Comparison of ENCODE assay signal across 20 cellular contexts in genomic region chr6:85418059-85418458, GRCh38. TPM values are rescaled to one million over a fixed set of nuclear protein-coding genes. Genes with fewer than 3 reads are reported as not detected.
DNase-seq lines count a peak whose midpoint lies in the region; ATAC-seq, FAIRE-seq and TF ChIP-seq lines count a peak whose summit lies in the region.
"Had no signal": no experiment of that assay in that cellular context is flagged by ENCODE, and none has a peak within 500 bp of the region (broad histone marks: within the 10 kb centered on the region; RNA-seq: fewer than 3 reads in every experiment).

No MANE protein-coding gene starts in this region.

- no peak overlapping the region for H2BK15ac ChIP-seq in mesenchymal stem cell (ENCODE audit: low read depth, poor library complexity, severe bottlenecking)

- H3K27me3 Mint-ChIP-seq in activated T-helper 17 cell treated with anti-CD3 and anti-CD28 coated beads, Interleukin-2, amount 50 U/mL, for 72 hours = peaks cover 20% of the 10 kb centered on the region

- no peak overlapping the region for H2BK120ac ChIP-seq in mesenchymal stem cell (ENCODE audit: low read depth, low read length)

- H3K18ac ChIP-seq in mesenchymal stem cell (ENCODE audit: low read depth in 1 of 2, low read length in 2 of 2) = peak overlapping the region in 1 of 2 experiments; percentile 81

- H2AFZ ChIP-seq in ACC112 (ENCODE audit: low read length, unreplicated experiment) (peak overlapping the region; percentile 92), mesenchymal stem cell (ENCODE audit: low read depth, low read length) (no peak overlapping the region)

- peak overlapping the region in 1 of 2 experiments; percentile 19 for H3K4ac ChIP-seq in mesenchymal stem cell (ENCODE audit: low read depth in 1 of 2, low read length in 2 of 2)

- H3K9me3 Mint-ChIP-seq in activated T-helper 17 cell treated with anti-CD3 and anti-CD28 coated beads, Interleukin-2, amount 50 U/mL, for 72 hours = no peaks in the 10 kb centered on the region
- H3K9me3 Mint-ChIP-seq: activated T-cell treated with anti-CD3 and anti-CD28 coated beads, Interleukin-2, amount 50 U/mL, for 24 hours; nephron had no signal

- ATAC-seq in mucosa of descending colon (no peak), HG02970 (IDR thresholded peaks at IDR 0.05; ENCODE audit: low FRiP score, unreplicated experiment) (no peak)
- no peak for ATAC-seq in activated T-helper 17 cell treated with anti-CD3 and anti-CD28 coated beads, Interleukin-2, amount 50 U/mL, for 72 hours (replicated peaks)

- peaks cover 59% of the 10 kb centered on the region for H3K4me1 ChIP-seq in ACC112 (ENCODE audit: control insufficient read depth, insufficient read depth, low read length, unreplicated experiment)
- peaks cover 9% of the 10 kb centered on the region for H3K4me1 ChIP-seq in mesenchymal stem cell (ENCODE audit: control insufficient read depth, insufficient read depth, low read depth, low read length)
- H3K4me1 ChIP-seq in mucosa of descending colon (ENCODE audit: low read depth) = peaks cover 5% of the 10 kb centered on the region
- H3K4me1 ChIP-seq: Peyer's patch, sigmoid colon had no signal

- H3K36me3 Mint-ChIP-seq in activated T-helper 17 cell treated with anti-CD3 and anti-CD28 coated beads, Interleukin-2, amount 50 U/mL, for 72 hours (ENCODE audit: low read depth) = no peaks in the 10 kb centered on the region

- WGBS in mesenchymal stem cell = 48% methylated on average over 2 of the region's 2 CpGs

- H3K79me2 ChIP-seq in ACC112 (ENCODE audit: control insufficient read depth, insufficient read depth, low read length, unreplicated experiment) = no peaks in the 10 kb centered on the region

- H2AK5ac ChIP-seq in mesenchymal stem cell (ENCODE audit: low read length, severe bottlenecking) = peak overlapping the region; percentile 23

- no peak overlapping the region for H3K4me3 Mint-ChIP-seq in activated T-helper 17 cell treated with anti-CD3 and anti-CD28 coated beads, Interleukin-2, amount 50 U/mL, for 72 hours
- H3K4me3 Mint-ChIP-seq: activated T-cell treated with anti-CD3 and anti-CD28 coated beads, Interleukin-2, amount 50 U/mL, for 24 hours; nephron had no signal

- FAIRE-seq in HTR-8/SVneo (lab: Jason Lieb, UNC) = peak; percentile 4
- FAIRE-seq: D721Med had no signal

- DNase-seq in HTR-8/SVneo (ENCODE audit: insufficient read length, low spot score) = no peak
- peak; percentile 58 for DNase-seq in choroid plexus epithelial cell (ENCODE audit: low read depth)
- peak; percentile 68 for DNase-seq in mesenchymal stem cell
- no peak for DNase-seq in mucosa of descending colon
- DNase-seq in NCI-H1694 treated with DMSO at 0.1 percent for 48 hours (lab: John Stamatoyannopoulos, UW) = no peak
- DNase-seq: activated CD4-positive, alpha-beta T cell treated with anti-CD3 and anti-CD28 coated beads for 4 hours; activated T-cell treated with anti-CD3 and anti-CD28 coated beads, Interleukin-2, amount 50 U/mL, for 24 hours; amniotic stem cell; glutamatergic neuron; left cardiac atrium; NCI-H1417; NCI-H446 treated with DMSO at 0.1 percent for 48 hours; Peyer's patch; sigmoid colon; T-helper 2 cell had no signal

- H3K4me2 ChIP-seq in mesenchymal stem cell (ENCODE audit: low read length, poor library complexity, severe bottlenecking) = no peak overlapping the region

- TF ChIP-seq CTCF in choroid plexus epithelial cell (conservative IDR thresholded peaks at IDR 0.05; ENCODE audit: low read depth, low read length) (no peak), mucosa of descending colon (IDR thresholded peaks at IDR 0.05) (no peak)

- no peak overlapping the region for H3K27ac Mint-ChIP-seq in activated T-helper 17 cell treated with anti-CD3 and anti-CD28 coated beads, Interleukin-2, amount 50 U/mL, for 72 hours
- H3K27ac Mint-ChIP-seq: activated T-cell treated with anti-CD3 and anti-CD28 coated beads, Interleukin-2, amount 50 U/mL, for 24 hours had no signal

- no peak overlapping the region for H3K23ac ChIP-seq in mesenchymal stem cell (ENCODE audit: low read length in 2 of 2)

- H3K9me3 ChIP-seq in mesenchymal stem cell (ENCODE audit: control insufficient read depth, low read length) = no peaks in the 10 kb centered on the region
- no peaks in the 10 kb centered on the region for H3K9me3 ChIP-seq in mucosa of descending colon
- H3K9me3 ChIP-seq: Peyer's patch, sigmoid colon had no signal

- H3K4me3 ChIP-seq in ACC112 (ENCODE audit: low read depth, low read length) = peak overlapping the region; percentile 18; the same call in 1 of the 2 replicates
- no peak overlapping the region for H3K4me3 ChIP-seq in choroid plexus epithelial cell (ENCODE audit: low read depth, low read length)
- H3K4me3 ChIP-seq in mesenchymal stem cell (ENCODE audit: insufficient read depth in 1 of 2, low read depth in 1 of 2, low read length in 2 of 2) = no peak overlapping the region
- H3K4me3 ChIP-seq in mucosa of descending colon = no peak overlapping the region
- H3K4me3 ChIP-seq: Peyer's patch, sigmoid colon had no signal

- H4K8ac ChIP-seq in mesenchymal stem cell (ENCODE audit: low read length) = no peak overlapping the region

- H3K79me1 ChIP-seq in mesenchymal stem cell (replicated peaks; ENCODE audit: low read length, poor library complexity, severe bottlenecking) = no peaks in the 10 kb centered on the region

- H3K27ac ChIP-seq in ACC112 (ENCODE audit: low read depth, low read length) (peak overlapping the region; percentile 58), mesenchymal stem cell (ENCODE audit: low read length, poor library complexity, severe bottlenecking) (peak overlapping the region; percentile 7)
- H3K27ac ChIP-seq: Peyer's patch had no signal

- intact Hi-C loops in mucosa of descending colon (cut with DNase I, micrococcal nuclease) = no loop called here

- H2BK12ac ChIP-seq in mesenchymal stem cell (ENCODE audit: low read length in 2 of 2) = no peak overlapping the region

- H2BK5ac ChIP-seq in mesenchymal stem cell (ENCODE audit: low read depth, low read length, poor library complexity, severe bottlenecking) = no peak overlapping the region

- no peak overlapping the region for H3K14ac ChIP-seq in mesenchymal stem cell (ENCODE audit: low read length in 2 of 2)

- H3K9ac ChIP-seq in mesenchymal stem cell (ENCODE audit: low read length) = peak overlapping the region; percentile 3

- no peaks in the 10 kb centered on the region for H3K36me3 ChIP-seq in ACC112 (ENCODE audit: insufficient read depth, low read length)
- no peaks in the 10 kb centered on the region for H3K36me3 ChIP-seq in mesenchymal stem cell (ENCODE audit: control insufficient read depth in 1 of 2, insufficient read depth in 2 of 2, low read depth in 1 of 2, low read length in 2 of 2)
- H3K36me3 ChIP-seq in mucosa of descending colon (ENCODE audit: low read depth) = no peaks in the 10 kb centered on the region
- H3K36me3 ChIP-seq: Peyer's patch, sigmoid colon had no signal

- H3K27me3 ChIP-seq in ACC112 (ENCODE audit: insufficient read depth, low read length) = no peaks in the 10 kb centered on the region
- H3K27me3 ChIP-seq in mesenchymal stem cell (ENCODE audit: control insufficient read depth in 1 of 2, insufficient read depth in 1 of 2, low read length in 2 of 2) = no peaks in the 10 kb centered on the region
- H3K27me3 ChIP-seq: Peyer's patch, sigmoid colon had no signal

- peaks cover 5% of the 10 kb centered on the region for H3K4me1 Mint-ChIP-seq in activated T-helper 17 cell treated with anti-CD3 and anti-CD28 coated beads, Interleukin-2, amount 50 U/mL, for 72 hours

- no peak overlapping the region for H4K91ac ChIP-seq in mesenchymal stem cell (ENCODE audit: low read length)

RNA-seq across cellular contexts. Expression of gene NT5E, which starts 31.8 kb away (rescaled TPM):
- polyA plus RNA-seq in mesenchymal stem cell (2013, experiment 1 of 2) = 234 TPM
- 238 TPM for polyA plus RNA-seq in mesenchymal stem cell (2013, experiment 2 of 2)
- 10 to 100 TPM; 29.0 to 75.8 (median 29.7) TPM for total RNA-seq in mucosa of descending colon
- total RNA-seq in activated T-helper 17 cell treated with anti-CD3 and anti-CD28 coated beads, Interleukin-2, amount 50 U/mL, for 72 hours = 10 to 100 TPM in 1 of 2 donors, 1 to 10 TPM in 1; 1.2 to 10.5 TPM

Comparison
In these comparisons a context has a peak if more than half of its experiments do, and no peak if none do; other contexts are left out.
1. DNase-seq: peak in choroid plexus epithelial cell (single experiment) and mesenchymal stem cell (single experiment); none in HTR-8/SVneo (single experiment), mucosa of descending colon (0 of 3) and NCI-H1694 treated with DMSO at 0.1 percent for 48 hours (single experiment).